ENCODE assay signal across 1 cellular context in the genomic region with DNA sequence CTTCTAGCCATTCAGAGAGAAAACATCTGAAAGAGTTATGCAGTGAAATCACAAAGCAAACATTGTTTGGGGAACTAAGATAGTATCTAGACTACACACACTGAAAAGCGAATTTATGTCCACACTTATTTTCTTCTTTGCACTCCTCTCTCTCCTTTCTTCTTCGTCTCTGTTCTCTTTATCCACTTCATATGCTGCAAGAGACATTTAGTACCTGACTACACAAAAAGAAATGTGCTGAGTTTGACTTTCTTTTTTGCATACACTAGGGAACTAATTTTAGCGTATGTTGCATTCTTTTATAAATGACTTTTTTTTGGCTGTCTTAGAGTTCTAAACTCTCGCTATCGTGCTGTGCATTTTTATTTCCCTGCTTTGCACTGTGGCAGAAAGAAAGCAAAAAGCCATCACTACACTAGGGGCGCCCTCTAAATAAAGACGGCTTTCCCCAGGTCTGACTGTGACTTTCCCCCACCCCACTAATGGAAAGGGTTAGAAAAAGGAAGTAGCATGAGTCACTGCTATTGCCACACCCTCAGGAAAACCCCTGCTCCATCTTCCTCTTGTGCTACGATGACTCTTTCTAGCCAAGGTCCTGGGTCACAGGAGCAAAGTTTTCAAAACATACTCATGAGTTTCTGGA.
TF ChIP-seq lines count a peak whose summit lies in the region.

No MANE protein-coding gene starts in this region.

TF ChIP-seq in HepG2, 621 proteins besides CTCF, POLR2A, EP300 and RAD21 (continued from another document):
- TF ChIP-seq, protein P1, sequence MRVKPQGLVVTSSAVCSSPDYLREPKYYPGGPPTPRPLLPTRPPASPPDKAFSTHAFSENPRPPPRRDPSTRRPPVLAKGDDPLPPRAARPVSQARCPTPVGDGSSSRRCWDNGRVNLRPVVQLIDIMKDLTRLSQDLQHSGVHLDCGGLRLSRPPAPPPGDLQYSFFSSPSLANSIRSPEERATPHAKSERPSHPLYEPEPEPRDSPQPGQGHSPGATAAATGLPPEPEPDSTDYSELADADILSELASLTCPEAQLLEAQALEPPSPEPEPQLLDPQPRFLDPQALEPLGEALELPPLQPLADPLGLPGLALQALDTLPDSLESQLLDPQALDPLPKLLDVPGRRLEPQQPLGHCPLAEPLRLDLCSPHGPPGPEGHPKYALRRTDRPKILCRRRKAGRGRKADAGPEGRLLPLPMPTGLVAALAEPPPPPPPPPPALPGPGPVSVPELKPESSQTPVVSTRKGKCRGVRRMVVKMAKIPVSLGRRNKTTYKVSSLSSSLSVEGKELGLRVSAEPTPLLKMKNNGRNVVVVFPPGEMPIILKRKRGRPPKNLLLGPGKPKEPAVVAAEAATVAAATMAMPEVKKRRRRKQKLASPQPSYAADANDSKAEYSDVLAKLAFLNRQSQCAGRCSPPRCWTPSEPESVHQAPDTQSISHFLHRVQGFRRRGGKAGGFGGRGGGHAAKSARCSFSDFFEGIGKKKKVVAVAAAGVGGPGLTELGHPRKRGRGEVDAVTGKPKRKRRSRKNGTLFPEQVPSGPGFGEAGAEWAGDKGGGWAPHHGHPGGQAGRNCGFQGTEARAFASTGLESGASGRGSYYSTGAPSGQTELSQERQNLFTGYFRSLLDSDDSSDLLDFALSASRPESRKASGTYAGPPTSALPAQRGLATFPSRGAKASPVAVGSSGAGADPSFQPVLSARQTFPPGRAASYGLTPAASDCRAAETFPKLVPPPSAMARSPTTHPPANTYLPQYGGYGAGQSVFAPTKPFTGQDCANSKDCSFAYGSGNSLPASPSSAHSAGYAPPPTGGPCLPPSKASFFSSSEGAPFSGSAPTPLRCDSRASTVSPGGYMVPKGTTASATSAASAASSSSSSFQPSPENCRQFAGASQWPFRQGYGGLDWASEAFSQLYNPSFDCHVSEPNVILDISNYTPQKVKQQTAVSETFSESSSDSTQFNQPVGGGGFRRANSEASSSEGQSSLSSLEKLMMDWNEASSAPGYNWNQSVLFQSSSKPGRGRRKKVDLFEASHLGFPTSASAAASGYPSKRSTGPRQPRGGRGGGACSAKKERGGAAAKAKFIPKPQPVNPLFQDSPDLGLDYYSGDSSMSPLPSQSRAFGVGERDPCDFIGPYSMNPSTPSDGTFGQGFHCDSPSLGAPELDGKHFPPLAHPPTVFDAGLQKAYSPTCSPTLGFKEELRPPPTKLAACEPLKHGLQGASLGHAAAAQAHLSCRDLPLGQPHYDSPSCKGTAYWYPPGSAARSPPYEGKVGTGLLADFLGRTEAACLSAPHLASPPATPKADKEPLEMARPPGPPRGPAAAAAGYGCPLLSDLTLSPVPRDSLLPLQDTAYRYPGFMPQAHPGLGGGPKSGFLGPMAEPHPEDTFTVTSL (CRISPR knock-in tag; IDR thresholded peaks at IDR 0.05; ENCODE audit: borderline replicate concordance), result no peak
- TF ChIP-seq U2AF1 (optimal IDR thresholded peaks at IDR 0.05; ENCODE audit: low read depth, low read length) (no peak), ZNF660 (CRISPR knock-in tag; IDR thresholded peaks at IDR 0.05; ENCODE audit: borderline replicate concordance, low read depth) (no peak), DPF2 (CRISPR knock-in tag; IDR thresholded peaks at IDR 0.05; ENCODE audit: borderline replicate concordance, low read depth) (no peak), BHLHE40 (IDR thresholded peaks at IDR 0.05; ENCODE audit: low read length) (no peak), NR3C1 (CRISPR knock-in tag; IDR thresholded peaks at IDR 0.05) (no peak), MAF1 (CRISPR knock-in tag; IDR thresholded peaks at IDR 0.05; ENCODE audit: borderline replicate concordance) (no peak), ZNF234 (CRISPR knock-in tag; conservative IDR thresholded peaks at IDR 0.05) (no peak), ZNF543 (CRISPR knock-in tag; IDR thresholded peaks at IDR 0.05) (no peak)
- TF ChIP-seq, protein P2, sequence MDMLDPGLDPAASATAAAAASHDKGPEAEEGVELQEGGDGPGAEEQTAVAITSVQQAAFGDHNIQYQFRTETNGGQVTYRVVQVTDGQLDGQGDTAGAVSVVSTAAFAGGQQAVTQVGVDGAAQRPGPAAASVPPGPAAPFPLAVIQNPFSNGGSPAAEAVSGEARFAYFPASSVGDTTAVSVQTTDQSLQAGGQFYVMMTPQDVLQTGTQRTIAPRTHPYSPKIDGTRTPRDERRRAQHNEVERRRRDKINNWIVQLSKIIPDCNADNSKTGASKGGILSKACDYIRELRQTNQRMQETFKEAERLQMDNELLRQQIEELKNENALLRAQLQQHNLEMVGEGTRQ (IDR thresholded peaks at IDR 0.05; ENCODE audit: low read depth, low read length), result no peak
- TF ChIP-seq, protein P2 (CRISPR knock-in tag; IDR thresholded peaks at IDR 0.05; ENCODE audit: borderline replicate concordance), result no peak
- TF ChIP-seq, protein P3, sequence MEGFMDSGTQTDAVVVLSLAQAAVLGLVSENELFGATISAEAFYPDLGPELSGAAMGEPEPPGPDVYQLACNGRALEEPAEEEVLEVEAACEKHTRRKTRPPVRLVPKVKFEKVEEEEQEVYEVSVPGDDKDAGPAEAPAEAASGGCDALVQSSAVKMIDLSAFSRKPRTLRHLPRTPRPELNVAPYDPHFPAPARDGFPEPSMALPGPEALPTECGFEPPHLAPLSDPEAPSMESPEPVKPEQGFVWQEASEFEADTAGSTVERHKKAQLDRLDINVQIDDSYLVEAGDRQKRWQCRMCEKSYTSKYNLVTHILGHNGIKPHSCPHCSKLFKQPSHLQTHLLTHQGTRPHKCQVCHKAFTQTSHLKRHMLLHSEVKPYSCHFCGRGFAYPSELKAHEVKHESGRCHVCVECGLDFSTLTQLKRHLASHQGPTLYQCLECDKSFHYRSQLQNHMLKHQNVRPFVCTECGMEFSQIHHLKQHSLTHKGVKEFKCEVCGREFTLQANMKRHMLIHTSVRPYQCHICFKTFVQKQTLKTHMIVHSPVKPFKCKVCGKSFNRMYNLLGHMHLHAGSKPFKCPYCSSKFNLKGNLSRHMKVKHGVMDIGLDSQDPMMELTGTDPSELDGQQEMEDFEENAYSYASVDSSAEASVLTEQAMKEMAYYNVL (CRISPR knock-in tag; IDR thresholded peaks at IDR 0.05; ENCODE audit: borderline replicate concordance), result no peak
- TF ChIP-seq, protein P4, sequence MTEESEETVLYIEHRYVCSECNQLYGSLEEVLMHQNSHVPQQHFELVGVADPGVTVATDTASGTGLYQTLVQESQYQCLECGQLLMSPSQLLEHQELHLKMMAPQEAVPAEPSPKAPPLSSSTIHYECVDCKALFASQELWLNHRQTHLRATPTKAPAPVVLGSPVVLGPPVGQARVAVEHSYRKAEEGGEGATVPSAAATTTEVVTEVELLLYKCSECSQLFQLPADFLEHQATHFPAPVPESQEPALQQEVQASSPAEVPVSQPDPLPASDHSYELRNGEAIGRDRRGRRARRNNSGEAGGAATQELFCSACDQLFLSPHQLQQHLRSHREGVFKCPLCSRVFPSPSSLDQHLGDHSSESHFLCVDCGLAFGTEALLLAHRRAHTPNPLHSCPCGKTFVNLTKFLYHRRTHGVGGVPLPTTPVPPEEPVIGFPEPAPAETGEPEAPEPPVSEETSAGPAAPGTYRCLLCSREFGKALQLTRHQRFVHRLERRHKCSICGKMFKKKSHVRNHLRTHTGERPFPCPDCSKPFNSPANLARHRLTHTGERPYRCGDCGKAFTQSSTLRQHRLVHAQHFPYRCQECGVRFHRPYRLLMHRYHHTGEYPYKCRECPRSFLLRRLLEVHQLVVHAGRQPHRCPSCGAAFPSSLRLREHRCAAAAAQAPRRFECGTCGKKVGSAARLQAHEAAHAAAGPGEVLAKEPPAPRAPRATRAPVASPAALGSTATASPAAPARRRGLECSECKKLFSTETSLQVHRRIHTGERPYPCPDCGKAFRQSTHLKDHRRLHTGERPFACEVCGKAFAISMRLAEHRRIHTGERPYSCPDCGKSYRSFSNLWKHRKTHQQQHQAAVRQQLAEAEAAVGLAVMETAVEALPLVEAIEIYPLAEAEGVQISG (CRISPR knock-in tag; IDR thresholded peaks at IDR 0.05), result no peak
